ENCODE assay signal across 24 cellular contexts in genomic region chr16:66931665-66932064, GRCh38. TPM values are rescaled to one million over a fixed set of nuclear protein-coding genes. Genes with fewer than 3 reads are reported as not detected.
A peak's percentile ranks its signal among the peaks of the same experiment; 100 is the strongest.
DNase-seq lines count a peak whose midpoint lies in the region; ATAC-seq, FAIRE-seq and TF ChIP-seq lines count a peak whose summit lies in the region.
"Had no signal": no experiment of that assay in that cellular context is flagged by ENCODE, and none has a peak within 500 bp of the region (broad histone marks: within the 10 kb centered on the region; RNA-seq: fewer than 3 reads in every experiment).

No MANE protein-coding gene starts in this region.

- H3K9me3 ChIP-seq in HepG2 (ENCODE audit: low read length) (no peaks in the 10 kb centered on the region), right lobe of liver (no peaks in the 10 kb centered on the region)
- H3K9me3 ChIP-seq in naive thymus-derived CD4-positive, alpha-beta T cell (ENCODE audit: control insufficient read depth in 2 of 3, low read length in 3 of 3) = no peaks in the 10 kb centered on the region
- H3K9me3 ChIP-seq: SK-N-SH, spleen had no signal

- TF ChIP-seq CTCF in HepG2 (CRISPR knock-in tag; IDR thresholded peaks at IDR 0.05) (no peak), right lobe of liver (IDR thresholded peaks at IDR 0.05) (no peak), type B pancreatic cell (conservative IDR thresholded peaks at IDR 0.05) (no peak), GM10248 (IDR thresholded peaks at IDR 0.05; ENCODE audit: control extremely low read depth, extremely low read depth, low read depth, missing control alignments) (no peak)

- no peaks in the 10 kb centered on the region for H4K20me1 ChIP-seq in HepG2 (ENCODE audit: insufficient read depth, low read length)

- H3K4me2 ChIP-seq in HepG2 (ENCODE audit: low read depth, low read length) = no peak overlapping the region

- H3K36me3 Mint-ChIP-seq in T-helper 2 cell treated with Interferon-gamma antibody and Interleukin-4, amounts not matched to agents 5 μg/mL and 100 μg/mL, for 36 hours (ENCODE audit: low read depth) = peaks cover 29% of the 10 kb centered on the region
- H3K36me3 Mint-ChIP-seq in naive thymus-derived CD4-positive, alpha-beta T cell = peaks cover 0 to 17% (median 6%) of the 10 kb centered on the region in 5 donors
- H3K36me3 Mint-ChIP-seq in type B pancreatic cell = peaks cover 6% of the 10 kb centered on the region

- BruUV-seq in HepG2 (replicated peaks; lab: Mats Ljungman, UMichigan) = no TSS peak

- H3K27ac ChIP-seq in HepG2 (ENCODE audit: extremely low read length, insufficient read depth, low read length) = no peak overlapping the region
- no peak overlapping the region for H3K27ac ChIP-seq in right lobe of liver
- H3K27ac ChIP-seq in naive thymus-derived CD4-positive, alpha-beta T cell (ENCODE audit: low read depth, low read length) = no peak overlapping the region

- peak overlapping the region; percentile 47 for H3K27ac Mint-ChIP-seq in T-helper 2 cell treated with Interferon-gamma antibody and Interleukin-4, amounts not matched to agents 5 μg/mL and 100 μg/mL, for 36 hours
- H3K27ac Mint-ChIP-seq in naive thymus-derived CD4-positive, alpha-beta T cell = peak overlapping the region in 7 of 9 donors; percentile 52 to 99 (median 97)
- H3K27ac Mint-ChIP-seq in type B pancreatic cell = peak overlapping the region; percentile 18

- intact Hi-C loops in HepG2 (cut with micrococcal nuclease; ENCODE audit: unreplicated experiment) = no loop called here
- intact Hi-C loops in right lobe of liver (cut with DNase I) = no loop called here
- intact Hi-C loops in naive thymus-derived CD4-positive, alpha-beta T cell (cut with micrococcal nuclease) = loop anchor here (5.0 to 10.0 kb wide), 3 partner anchors 49 to 1913 kb away; partner anchors contain the start of genes PDP2 (in 2 of the 2), DYNC1LI2 (in 1 of the 2) and TANGO6 (in 1 of the 2)

- no peak for TF ChIP-seq RAD21 in HepG2 (CRISPR knock-in tag; IDR thresholded peaks at IDR 0.05)

- no peaks in the 10 kb centered on the region for H3K9me3 Mint-ChIP-seq in T-helper 2 cell treated with Interferon-gamma antibody and Interleukin-4, amounts not matched to agents 5 μg/mL and 100 μg/mL, for 36 hours
- H3K9me3 Mint-ChIP-seq in naive thymus-derived CD4-positive, alpha-beta T cell = peaks cover 0 to 8% (median 0%) of the 10 kb centered on the region in 11 donors
- H3K9me3 Mint-ChIP-seq in type B pancreatic cell = no peaks in the 10 kb centered on the region

- CTCF ChIA-PET in HepG2 (lab: Yijun Ruan, JAX; ENCODE audit: low intra/inter-chr PET ratio, low total read pairs) = interaction anchor here (1.9 kb wide), 1 partner anchor 37 kb away, joined by 5 read pairs; no protein-coding TSS in a partner anchor
- CTCF ChIA-PET in naive thymus-derived CD4-positive, alpha-beta T cell (lab: Charles Lee) = no interaction called here
- CTCF ChIA-PET in GM10248 (lab: Yijun Ruan, JAX) = interaction anchor here (0.8 to 2.3 kb wide), 4 partner anchors 10 to 41 kb away, joined by 3 to 18 read pairs (median 4); no protein-coding TSS in a partner anchor

- no peak overlapping the region for H2AFZ ChIP-seq in HepG2 (ENCODE audit: low read length)
- H2AFZ ChIP-seq: parathyroid adenoma had no signal

- peak overlapping the region; percentile 49 for H3K4me3 Mint-ChIP-seq in T-helper 2 cell treated with Interferon-gamma antibody and Interleukin-4, amounts not matched to agents 5 μg/mL and 100 μg/mL, for 36 hours
- peak overlapping the region in 7 of 10 donors; percentile 29 to 98 (median 68) for H3K4me3 Mint-ChIP-seq in naive thymus-derived CD4-positive, alpha-beta T cell
- H3K4me3 Mint-ChIP-seq in type B pancreatic cell = peak overlapping the region; percentile 97

- H3K27me3 ChIP-seq in HepG2 (ENCODE audit: control insufficient read depth in 1 of 2, insufficient read depth in 2 of 2, low read length in 2 of 2) = peaks cover 0 to under 1% of the 10 kb centered on the region in 2 experiments; a peak in 1 of 5 replicates
- no peaks in the 10 kb centered on the region for H3K27me3 ChIP-seq in right lobe of liver
- no peaks in the 10 kb centered on the region for H3K27me3 ChIP-seq in naive thymus-derived CD4-positive, alpha-beta T cell (ENCODE audit: control insufficient read depth in 2 of 2, insufficient read depth in 2 of 2, low read length in 2 of 2)

- H3K4me1 Mint-ChIP-seq in T-helper 2 cell treated with Interferon-gamma antibody and Interleukin-4, amounts not matched to agents 5 μg/mL and 100 μg/mL, for 36 hours (ENCODE audit: low read depth) = peaks cover 27% of the 10 kb centered on the region
- peaks cover 34 to 60% (median 43%) of the 10 kb centered on the region in 7 donors for H3K4me1 Mint-ChIP-seq in naive thymus-derived CD4-positive, alpha-beta T cell
- peaks cover 23% of the 10 kb centered on the region for H3K4me1 Mint-ChIP-seq in type B pancreatic cell (ENCODE audit: unreplicated experiment)

- WGBS in HepG2 (ENCODE audit: low lambda C conversion rate) = 95% methylated on average over 2 of the region's 2 CpGs
- 68% methylated on average over 2 of the region's 2 CpGs for WGBS in right lobe of liver (ENCODE audit: insufficient coverage, low coverage, low lambda C conversion rate, missing lambda C conversion rate)

- ATAC-seq in HepG2 (no peak), right lobe of liver (no peak)
- ATAC-seq in naive thymus-derived CD4-positive, alpha-beta T cell = no peak
- ATAC-seq: left lobe of liver, right cardiac atrium had no signal

- DNase-seq in HepG2 (ENCODE audit: low spot score) = no peak
- DNase-seq in right lobe of liver = no peak
- no peak for DNase-seq in T-helper 2 cell treated with Interferon-gamma antibody and Interleukin-4, amounts not matched to agents 5 μg/mL and 100 μg/mL, for 36 hours (ENCODE audit: low spot score)
- DNase-seq in naive thymus-derived CD4-positive, alpha-beta T cell = no peak
- DNase-seq in type B pancreatic cell (ENCODE audit: extremely low spot score, unreplicated experiment) = no peak
- DNase-seq in H54 (ENCODE audit: insufficient read length, low spot score) = no peak
- no peak for DNase-seq in GM10248 (ENCODE audit: extremely low spot score)
- DNase-seq: activated CD4-positive, alpha-beta T cell treated with anti-CD3 and anti-CD28 coated beads for 48 hours; C1 segment of cervical spinal cord; EL; GOT3; mesenchymal stem cell; NCI-H446; SK-N-SH; spleen; substantia nigra had no signal

- peaks cover under 1% of the 10 kb centered on the region for H3K27me3 Mint-ChIP-seq in T-helper 2 cell treated with Interferon-gamma antibody and Interleukin-4, amounts not matched to agents 5 μg/mL and 100 μg/mL, for 36 hours (ENCODE audit: low read depth)
- H3K27me3 Mint-ChIP-seq in naive thymus-derived CD4-positive, alpha-beta T cell = peaks cover 0 to 4% (median 0%) of the 10 kb centered on the region in 5 donors
- H3K27me3 Mint-ChIP-seq in type B pancreatic cell = peaks cover 14% of the 10 kb centered on the region

- POLR2A ChIA-PET in HepG2 (lab: Yijun Ruan, JAX) = interaction anchor here (1.9 to 2.6 kb wide), 2 partner anchors 12 to 26 kb away, joined by 6 to 10 read pairs; partner anchors contain the start of gene CDH16
- POLR2A ChIA-PET in naive thymus-derived CD4-positive, alpha-beta T cell (lab: Charles Lee) = interaction anchor here (0.7 to 1.2 kb wide), 2 partner anchors 14 to 96 kb away, joined by 3 to 5 read pairs; no protein-coding TSS in a partner anchor
- POLR2A ChIA-PET in GM10248 (lab: Yijun Ruan, JAX) = no interaction called here

- H3K79me2 ChIP-seq in HepG2 (ENCODE audit: insufficient read depth, low read length) = peaks cover 31% of the 10 kb centered on the region

- H3K4me3 ChIP-seq in HepG2 (replicated peaks in 1 of 3; ENCODE audit: insufficient read depth in 1 of 3, low read depth in 2 of 3, low read length in 3 of 3) (no peak overlapping the region), right lobe of liver (no peak overlapping the region)
- H3K4me3 ChIP-seq in naive thymus-derived CD4-positive, alpha-beta T cell (ENCODE audit: low read length) = no peak overlapping the region
- H3K4me3 ChIP-seq: spleen had no signal

- H3K36me3 ChIP-seq in HepG2 (replicated peaks in 1 of 2; ENCODE audit: control insufficient read depth in 1 of 2, insufficient read depth in 2 of 2, low read length in 2 of 2) = peaks cover 0 to 5% of the 10 kb centered on the region in 2 experiments; a peak in 2 of 5 replicates
- no peaks in the 10 kb centered on the region for H3K36me3 ChIP-seq in right lobe of liver
- peaks cover 0 to 25% (median 0%) of the 10 kb centered on the region in 3 experiments for H3K36me3 ChIP-seq in naive thymus-derived CD4-positive, alpha-beta T cell (ENCODE audit: control insufficient read depth in 2 of 3, insufficient read depth in 3 of 3, low read length in 3 of 3)

- FAIRE-seq in HepG2 (lab: Jason Lieb, UNC) (peak; percentile 34), H54 (lab: Jason Lieb, UNC) (no peak)
- FAIRE-seq: GM12891 had no signal

- in situ Hi-C loops in HepG2 (cut with HindIII; ENCODE audit: extremely low pct_ligation_motif_present, low pct_unique_long_range_greater_than_20kb) = no loop called here

- TF ChIP-seq POLR2A in HepG2 (IDR thresholded peaks at IDR 0.05; ENCODE audit: insufficient read depth in 1 of 2, low read depth in 2 of 2, low read length in 2 of 2) (no peak), right lobe of liver (IDR thresholded peaks at IDR 0.05) (no peak), H54 (IDR thresholded peaks at IDR 0.05; ENCODE audit: low read depth, low read length) (no peak)

- H3K4me1 ChIP-seq in HepG2 (ENCODE audit: insufficient read depth, low read length) = peaks cover 66% of the 10 kb centered on the region
- peaks cover 0 to 16% (median 7%) of the 10 kb centered on the region in 4 donors for H3K4me1 ChIP-seq in right lobe of liver
- H3K4me1 ChIP-seq in naive thymus-derived CD4-positive, alpha-beta T cell (ENCODE audit: control insufficient read depth in 2 of 2, insufficient read depth in 2 of 2, low read length in 2 of 2) = peaks cover 24 to 35% of the 10 kb centered on the region in 2 donors

- H3K9ac ChIP-seq in HepG2 (ENCODE audit: insufficient read depth, low read depth, low read length) = no peak overlapping the region
- H3K9ac ChIP-seq: parathyroid adenoma, SK-N-SH had no signal

- TF ChIP-seq EP300 in HepG2 (IDR thresholded peaks at IDR 0.05; ENCODE audit: low read depth in 2 of 2, low read length in 2 of 2) (no peak), HepG2 (CRISPR knock-in tag; IDR thresholded peaks at IDR 0.05; ENCODE audit: borderline replicate concordance) (no peak)

RNA-seq across cellular contexts. Expression of gene CIAO2B, which starts 2.5 kb away (rescaled TPM):
- 157 and 174 TPM in 2 replicates for total RNA-seq in HepG2 (2016; rRNA removed; fragmentation: Illumina TruSeq; extraction: Trizol)
- 112 and 125 TPM in 2 replicates for total RNA-seq in HepG2 (2016; cell fraction: cytosol; rRNA removed; fragmentation: Illumina TruSeq; extraction: Trizol; ENCODE audit: low read depth)
- total RNA-seq in HepG2 (2016; cell fraction: insoluble cytoplasmic fraction; rRNA removed; fragmentation: Illumina TruSeq; extraction: Trizol) = 157 and 172 TPM in 2 replicates
- total RNA-seq in HepG2 (2016; cell fraction: membrane; rRNA removed; fragmentation: Illumina TruSeq; extraction: Trizol) = 121 and 136 TPM in 2 replicates
- total RNA-seq in HepG2 (2016; cell fraction: nucleus; rRNA removed; fragmentation: Illumina TruSeq; extraction: Trizol) = 52.6 and 58.0 TPM in 2 replicates
- 293 and 323 TPM in 2 replicates for polyA plus RNA-seq in HepG2 (2011; rRNA removed)
- polyA plus RNA-seq in HepG2 (2011; cell fraction: cytosol; rRNA removed) = 297 and 385 TPM in 2 replicates
- 155 and 174 TPM in 2 replicates for polyA plus RNA-seq in HepG2 (2011; cell fraction: nucleus; rRNA removed)
- polyA plus RNA-seq in HepG2 (2012) = 123 and 148 TPM in 2 replicates
- 115 and 148 TPM in 2 replicates for polyA plus RNA-seq in HepG2 (2016; cell fraction: cytosol; fragmentation: Illumina TruSeq; extraction: Trizol; ENCODE audit: low read depth)
- 172 and 184 TPM in 2 replicates for polyA plus RNA-seq in HepG2 (2016; cell fraction: insoluble cytoplasmic fraction; fragmentation: Illumina TruSeq; extraction: Trizol; ENCODE audit: low read depth)
- polyA plus RNA-seq in HepG2 (2016; cell fraction: membrane; fragmentation: Illumina TruSeq; extraction: Trizol; ENCODE audit: low read depth) = 126 and 141 TPM in 2 replicates
- 111 and 112 TPM in 2 replicates for polyA plus RNA-seq in HepG2 (2016; cell fraction: nucleus; fragmentation: Illumina TruSeq; extraction: Trizol; ENCODE audit: insufficient read depth, low read depth)
- polyA minus RNA-seq in HepG2 (2011; rRNA and poly(A)+ RNA removed; ENCODE audit: low replicate concordance) = 172 and 255 TPM in 2 replicates
- polyA minus RNA-seq in HepG2 (2011; cell fraction: cytosol; rRNA and poly(A)+ RNA removed) = 61.5 and 83.0 TPM in 2 replicates
- 19.1 and 27.6 TPM in 2 replicates for polyA minus RNA-seq in HepG2 (2011; cell fraction: nucleus; rRNA and poly(A)+ RNA removed)
- 100 to 1,000 TPM in 2 of 6 experiments, 10 to 100 TPM in 4; 40.6 to 111 (median 47.4) TPM for total RNA-seq in right lobe of liver
- 100 to 1,000 TPM in 1 of 5 experiments, 10 to 100 TPM in 4; 47.0 to 116 (median 58.5) TPM for total RNA-seq in naive thymus-derived CD4-positive, alpha-beta T cell
- 10 to 100 TPM; 89.0 to 93.4 TPM for polyA plus RNA-seq in naive thymus-derived CD4-positive, alpha-beta T cell
- total RNA-seq in type B pancreatic cell (ENCODE audit: low replicate concordance) = 71.3 and 74.2 TPM in 2 replicates

RNA-seq across cellular contexts. Expression of gene CES2, which starts 3.7 kb away (rescaled TPM):
- 35.1 and 63.8 TPM in 2 replicates for total RNA-seq in HepG2 (2016; rRNA removed; fragmentation: Illumina TruSeq; extraction: Trizol)
- 12.7 and 15.0 TPM in 2 replicates for total RNA-seq in HepG2 (2016; cell fraction: cytosol; rRNA removed; fragmentation: Illumina TruSeq; extraction: Trizol; ENCODE audit: low read depth)
- 29.8 and 64.2 TPM in 2 replicates for total RNA-seq in HepG2 (2016; cell fraction: insoluble cytoplasmic fraction; rRNA removed; fragmentation: Illumina TruSeq; extraction: Trizol)
- 28.1 and 29.2 TPM in 2 replicates for total RNA-seq in HepG2 (2016; cell fraction: membrane; rRNA removed; fragmentation: Illumina TruSeq; extraction: Trizol)
- total RNA-seq in HepG2 (2016; cell fraction: nucleus; rRNA removed; fragmentation: Illumina TruSeq; extraction: Trizol) = 66.6 and 67.9 TPM in 2 replicates
- polyA plus RNA-seq in HepG2 (2011; rRNA removed) = 50.6 and 69.7 TPM in 2 replicates
- polyA plus RNA-seq in HepG2 (2011; cell fraction: cytosol; rRNA removed) = 53.6 and 111 TPM in 2 replicates
- polyA plus RNA-seq in HepG2 (2011; cell fraction: nucleus; rRNA removed) = 91.0 and 105 TPM in 2 replicates
- 35.0 and 38.8 TPM in 2 replicates for polyA plus RNA-seq in HepG2 (2012)
- 8.2 and 8.4 TPM in 2 replicates for polyA plus RNA-seq in HepG2 (2016; cell fraction: cytosol; fragmentation: Illumina TruSeq; extraction: Trizol; ENCODE audit: low read depth)
- polyA plus RNA-seq in HepG2 (2016; cell fraction: insoluble cytoplasmic fraction; fragmentation: Illumina TruSeq; extraction: Trizol; ENCODE audit: low read depth) = 34.3 and 41.4 TPM in 2 replicates
- polyA plus RNA-seq in HepG2 (2016; cell fraction: membrane; fragmentation: Illumina TruSeq; extraction: Trizol; ENCODE audit: low read depth) = 23.2 and 23.5 TPM in 2 replicates
- 90.2 and 93.4 TPM in 2 replicates for polyA plus RNA-seq in HepG2 (2016; cell fraction: nucleus; fragmentation: Illumina TruSeq; extraction: Trizol; ENCODE audit: insufficient read depth, low read depth)
- polyA minus RNA-seq in HepG2 (2011; rRNA and poly(A)+ RNA removed; ENCODE audit: low replicate concordance) = 57.1 and 105 TPM in 2 replicates
- 38.1 and 44.7 TPM in 2 replicates for polyA minus RNA-seq in HepG2 (2011; cell fraction: cytosol; rRNA and poly(A)+ RNA removed)
- 58.2 and 81.7 TPM in 2 replicates for polyA minus RNA-seq in HepG2 (2011; cell fraction: nucleus; rRNA and poly(A)+ RNA removed)
- 100 to 1,000 TPM; 226 to 357 (median 263) TPM for total RNA-seq in right lobe of liver
- 10 to 100 TPM; 40.5 to 64.7 (median 55.3) TPM for total RNA-seq in naive thymus-derived CD4-positive, alpha-beta T cell
- 10 to 100 TPM; 29.2 to 43.6 TPM for polyA plus RNA-seq in naive thymus-derived CD4-positive, alpha-beta T cell
- 44.9 and 54.1 TPM in 2 replicates for total RNA-seq in type B pancreatic cell (ENCODE audit: low replicate concordance)

RNA-seq across cellular contexts. Expression of gene RRAD, which starts 6.3 kb away (rescaled TPM):
- total RNA-seq in HepG2 (2016; rRNA removed; fragmentation: Illumina TruSeq; extraction: Trizol) = 0.80 and 1.0 TPM in 2 replicates
- total RNA-seq in HepG2 (2016; cell fraction: cytosol; rRNA removed; fragmentation: Illumina TruSeq; extraction: Trizol; ENCODE audit: low read depth) = not detected in 2 replicates
- total RNA-seq in HepG2 (2016; cell fraction: insoluble cytoplasmic fraction; rRNA removed; fragmentation: Illumina TruSeq; extraction: Trizol) = 0.49 and 1.3 TPM in 2 replicates
- 0.21 and 0.34 TPM in 2 replicates for total RNA-seq in HepG2 (2016; cell fraction: membrane; rRNA removed; fragmentation: Illumina TruSeq; extraction: Trizol)
- 0.68 and 0.75 TPM in 2 replicates for total RNA-seq in HepG2 (2016; cell fraction: nucleus; rRNA removed; fragmentation: Illumina TruSeq; extraction: Trizol)
- 1.1 TPM in 2 replicates for polyA plus RNA-seq in HepG2 (2011; rRNA removed)
- 0.95 and 1.5 TPM in 2 replicates for polyA plus RNA-seq in HepG2 (2011; cell fraction: cytosol; rRNA removed)
- 2.5 and 3.2 TPM in 2 replicates for polyA plus RNA-seq in HepG2 (2011; cell fraction: nucleus; rRNA removed)
- polyA plus RNA-seq in HepG2 (2012) = 0.30 and 0.93 TPM in 2 replicates
- 0.19 and 0.25 TPM in 2 replicates for polyA plus RNA-seq in HepG2 (2016; cell fraction: cytosol; fragmentation: Illumina TruSeq; extraction: Trizol; ENCODE audit: low read depth)
- 0.72 and 1.1 TPM in 2 replicates for polyA plus RNA-seq in HepG2 (2016; cell fraction: insoluble cytoplasmic fraction; fragmentation: Illumina TruSeq; extraction: Trizol; ENCODE audit: low read depth)
- 0.26 and 0.29 TPM in 2 replicates for polyA plus RNA-seq in HepG2 (2016; cell fraction: membrane; fragmentation: Illumina TruSeq; extraction: Trizol; ENCODE audit: low read depth)
- polyA plus RNA-seq in HepG2 (2016; cell fraction: nucleus; fragmentation: Illumina TruSeq; extraction: Trizol; ENCODE audit: insufficient read depth, low read depth) = 1.2 and 1.5 TPM in 2 replicates
- polyA minus RNA-seq in HepG2 (2011; rRNA and poly(A)+ RNA removed; ENCODE audit: low replicate concordance) = 0.16 and 1.7 TPM in 2 replicates
- 1.1 TPM in 1 of 2 replicates, not detected in the other for polyA minus RNA-seq in HepG2 (2011; cell fraction: cytosol; rRNA and poly(A)+ RNA removed)
- 0.37 and 0.90 TPM in 2 replicates for polyA minus RNA-seq in HepG2 (2011; cell fraction: nucleus; rRNA and poly(A)+ RNA removed)
- 1 to 10 TPM in 3 of 6 experiments, under 1 TPM in 2, not detected in 1; 0.51 to 7.7 (median 3.0) TPM for total RNA-seq in right lobe of liver
- 1 to 10 TPM in 1 of 5 experiments, under 1 TPM in 4; 0.24 to 1.6 (median 0.88) TPM for total RNA-seq in naive thymus-derived CD4-positive, alpha-beta T cell
- not detected for polyA plus RNA-seq in naive thymus-derived CD4-positive, alpha-beta T cell
- 1.3 and 2.5 TPM in 2 replicates for total RNA-seq in type B pancreatic cell (ENCODE audit: low replicate concordance)

RNA-seq across cellular contexts. Expression of gene CDH16, which starts 13.0 kb away (rescaled TPM):
- total RNA-seq in HepG2 (2016; rRNA removed; fragmentation: Illumina TruSeq; extraction: Trizol) (3.2 and 3.9 TPM in 2 replicates), right lobe of liver (under 1 TPM in 4 of 6 experiments, not detected in 2; 0.07 to 0.47 (median 0.22) TPM), type B pancreatic cell (ENCODE audit: low replicate concordance) (0.55 and 1.7 TPM in 2 replicates)
- total RNA-seq in HepG2 (2016; cell fraction: cytosol; rRNA removed; fragmentation: Illumina TruSeq; extraction: Trizol; ENCODE audit: low read depth) = 0.30 and 0.53 TPM in 2 replicates
- 1.7 and 4.2 TPM in 2 replicates for total RNA-seq in HepG2 (2016; cell fraction: insoluble cytoplasmic fraction; rRNA removed; fragmentation: Illumina TruSeq; extraction: Trizol)
- 0.96 and 1.3 TPM in 2 replicates for total RNA-seq in HepG2 (2016; cell fraction: membrane; rRNA removed; fragmentation: Illumina TruSeq; extraction: Trizol)
- 3.7 and 4.8 TPM in 2 replicates for total RNA-seq in HepG2 (2016; cell fraction: nucleus; rRNA removed; fragmentation: Illumina TruSeq; extraction: Trizol)
- polyA plus RNA-seq in HepG2 (2011; rRNA removed) = 2.7 and 5.3 TPM in 2 replicates
- polyA plus RNA-seq in HepG2 (2011; cell fraction: cytosol; rRNA removed) = 2.4 and 2.7 TPM in 2 replicates
- polyA plus RNA-seq in HepG2 (2011; cell fraction: nucleus; rRNA removed) = 16.0 and 18.1 TPM in 2 replicates
- polyA plus RNA-seq in HepG2 (2012) = 4.3 and 7.8 TPM in 2 replicates
- polyA plus RNA-seq in HepG2 (2016; cell fraction: cytosol; fragmentation: Illumina TruSeq; extraction: Trizol; ENCODE audit: low read depth) = 0.38 and 0.63 TPM in 2 replicates
- polyA plus RNA-seq in HepG2 (2016; cell fraction: insoluble cytoplasmic fraction; fragmentation: Illumina TruSeq; extraction: Trizol; ENCODE audit: low read depth) = 1.7 and 2.0 TPM in 2 replicates
- polyA plus RNA-seq in HepG2 (2016; cell fraction: membrane; fragmentation: Illumina TruSeq; extraction: Trizol; ENCODE audit: low read depth) = 1.2 TPM in 2 replicates
- 7.5 and 8.9 TPM in 2 replicates for polyA plus RNA-seq in HepG2 (2016; cell fraction: nucleus; fragmentation: Illumina TruSeq; extraction: Trizol; ENCODE audit: insufficient read depth, low read depth)
- polyA minus RNA-seq in HepG2 (2011; rRNA and poly(A)+ RNA removed; ENCODE audit: low replicate concordance) = 0.23 and 7.1 TPM in 2 replicates
- polyA minus RNA-seq in HepG2 (2011; cell fraction: cytosol; rRNA and poly(A)+ RNA removed) = 1.1 and 2.2 TPM in 2 replicates
- 2.7 and 3.3 TPM in 2 replicates for polyA minus RNA-seq in HepG2 (2011; cell fraction: nucleus; rRNA and poly(A)+ RNA removed)
- total RNA-seq in naive thymus-derived CD4-positive, alpha-beta T cell = not detected
- polyA plus RNA-seq in naive thymus-derived CD4-positive, alpha-beta T cell = not detected
- total RNA-seq: glomerular endothelial cell; left lobe of liver; LHCN-M2; spleen; T-helper 2 cell treated with Interferon-gamma antibody and Interleukin-4, amounts not matched to agents 100 ng/mL and 5 ng/mL, for 36 hours; ureter had no signal
- polyA plus RNA-seq: SK-N-SH, spleen had no signal

RNA-seq across cellular contexts. Expression of gene CES3, which starts 29.4 kb away (rescaled TPM):
- total RNA-seq in HepG2 (2016; rRNA removed; fragmentation: Illumina TruSeq; extraction: Trizol) (2.3 and 6.6 TPM in 2 replicates), right lobe of liver (10 to 100 TPM; 19.1 to 82.4 (median 35.9) TPM), type B pancreatic cell (ENCODE audit: low replicate concordance) (0.48 and 1.1 TPM in 2 replicates)
- total RNA-seq in HepG2 (2016; cell fraction: cytosol; rRNA removed; fragmentation: Illumina TruSeq; extraction: Trizol; ENCODE audit: low read depth) = 1.0 and 1.6 TPM in 2 replicates
- total RNA-seq in HepG2 (2016; cell fraction: insoluble cytoplasmic fraction; rRNA removed; fragmentation: Illumina TruSeq; extraction: Trizol) = 2.2 and 6.6 TPM in 2 replicates
- total RNA-seq in HepG2 (2016; cell fraction: membrane; rRNA removed; fragmentation: Illumina TruSeq; extraction: Trizol) = 1.1 and 1.5 TPM in 2 replicates
- total RNA-seq in HepG2 (2016; cell fraction: nucleus; rRNA removed; fragmentation: Illumina TruSeq; extraction: Trizol) = 7.5 and 8.8 TPM in 2 replicates
- 17.4 and 18.1 TPM in 2 replicates for polyA plus RNA-seq in HepG2 (2011; rRNA removed)
- polyA plus RNA-seq in HepG2 (2011; cell fraction: cytosol; rRNA removed) = 6.7 and 8.6 TPM in 2 replicates
- 92.0 and 127 TPM in 2 replicates for polyA plus RNA-seq in HepG2 (2011; cell fraction: nucleus; rRNA removed)
- 8.9 and 16.9 TPM in 2 replicates for polyA plus RNA-seq in HepG2 (2012)
- 0.78 and 0.88 TPM in 2 replicates for polyA plus RNA-seq in HepG2 (2016; cell fraction: cytosol; fragmentation: Illumina TruSeq; extraction: Trizol; ENCODE audit: low read depth)
- polyA plus RNA-seq in HepG2 (2016; cell fraction: insoluble cytoplasmic fraction; fragmentation: Illumina TruSeq; extraction: Trizol; ENCODE audit: low read depth) = 1.7 and 1.9 TPM in 2 replicates
- polyA plus RNA-seq in HepG2 (2016; cell fraction: membrane; fragmentation: Illumina TruSeq; extraction: Trizol; ENCODE audit: low read depth) = 1.1 and 1.7 TPM in 2 replicates
- 17.9 and 18.5 TPM in 2 replicates for polyA plus RNA-seq in HepG2 (2016; cell fraction: nucleus; fragmentation: Illumina TruSeq; extraction: Trizol; ENCODE audit: insufficient read depth, low read depth)
- 11.2 and 24.1 TPM in 2 replicates for polyA minus RNA-seq in HepG2 (2011; rRNA and poly(A)+ RNA removed; ENCODE audit: low replicate concordance)
- 3.3 and 3.6 TPM in 2 replicates for polyA minus RNA-seq in HepG2 (2011; cell fraction: cytosol; rRNA and poly(A)+ RNA removed)
- 30.0 and 30.8 TPM in 2 replicates for polyA minus RNA-seq in HepG2 (2011; cell fraction: nucleus; rRNA and poly(A)+ RNA removed)
- total RNA-seq in naive thymus-derived CD4-positive, alpha-beta T cell = 10 to 100 TPM in 1 of 5 experiments, under 1 TPM in 3, not detected in 1; 0.32 to 11.5 (median 0.77) TPM
- not detected for polyA plus RNA-seq in naive thymus-derived CD4-positive, alpha-beta T cell

Comparison
In these comparisons a context has a peak if more than half of its experiments do, and no peak if none do; other contexts are left out.
1. H3K27ac Mint-ChIP-seq: peak in every context shown above with its lines; median percentile 97 in naive thymus-derived CD4-positive, alpha-beta T cell; 47 in T-helper 2 cell treated with Interferon-gamma antibody and Interleukin-4, amounts not matched to agents 5 μg/mL and 100 μg/mL, for 36 hours; 18 in type B pancreatic cell.
2. intact Hi-C loops: an anchor here in naive thymus-derived CD4-positive, alpha-beta T cell (5.0 to 10.0 kb wide); none called in HepG2 and right lobe of liver.